Comparison of ENCODE assay signal across 2 cellular contexts in the genomic region with DNA sequence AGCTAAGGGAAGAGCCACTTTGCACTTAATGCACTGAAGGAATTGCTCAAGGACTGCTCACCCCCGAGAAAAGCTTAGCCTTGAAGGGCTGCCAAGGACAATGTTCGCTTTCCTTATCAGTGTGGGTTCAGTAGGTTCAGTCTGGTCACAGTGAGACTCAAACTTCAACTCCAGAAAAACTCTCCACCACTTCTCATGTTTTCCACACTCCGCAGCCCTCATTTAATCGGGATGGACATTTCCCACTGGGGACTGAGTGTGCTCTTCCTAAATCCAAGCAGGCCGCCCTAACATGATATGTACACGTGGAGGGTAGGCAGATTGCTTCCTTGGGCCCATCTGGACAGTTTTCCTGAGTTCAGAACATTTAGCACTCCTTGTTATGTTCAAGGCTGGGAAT.
TF ChIP-seq lines count a peak whose summit lies in the region.

No MANE protein-coding gene starts in this region.

TF ChIP-seq in liver, 16 proteins besides CTCF, POLR2A, EP300 and RAD21:
- no peak for TF ChIP-seq SP1 (IDR thresholded peaks at IDR 0.05)
- TF ChIP-seq RXRA (IDR thresholded peaks at IDR 0.05), result no peak
- peak; percentile 40 for TF ChIP-seq NR2F2 (IDR thresholded peaks at IDR 0.05)
- TF ChIP-seq, protein P1, sequence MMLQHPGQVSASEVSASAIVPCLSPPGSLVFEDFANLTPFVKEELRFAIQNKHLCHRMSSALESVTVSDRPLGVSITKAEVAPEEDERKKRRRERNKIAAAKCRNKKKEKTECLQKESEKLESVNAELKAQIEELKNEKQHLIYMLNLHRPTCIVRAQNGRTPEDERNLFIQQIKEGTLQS (IDR thresholded peaks at IDR 0.05), result no peak
- no peak for TF ChIP-seq FOXA1 (IDR thresholded peaks at IDR 0.05)
- TF ChIP-seq HNF4A (conservative IDR thresholded peaks at IDR 0.05), result no peak
- no peak for TF ChIP-seq EGR1 (IDR thresholded peaks at IDR 0.05; ENCODE audit: low read depth in 2 of 2)

TF ChIP-seq in HepG2, 621 proteins besides CTCF, POLR2A, EP300 and RAD21:
- TF ChIP-seq, protein P2, sequence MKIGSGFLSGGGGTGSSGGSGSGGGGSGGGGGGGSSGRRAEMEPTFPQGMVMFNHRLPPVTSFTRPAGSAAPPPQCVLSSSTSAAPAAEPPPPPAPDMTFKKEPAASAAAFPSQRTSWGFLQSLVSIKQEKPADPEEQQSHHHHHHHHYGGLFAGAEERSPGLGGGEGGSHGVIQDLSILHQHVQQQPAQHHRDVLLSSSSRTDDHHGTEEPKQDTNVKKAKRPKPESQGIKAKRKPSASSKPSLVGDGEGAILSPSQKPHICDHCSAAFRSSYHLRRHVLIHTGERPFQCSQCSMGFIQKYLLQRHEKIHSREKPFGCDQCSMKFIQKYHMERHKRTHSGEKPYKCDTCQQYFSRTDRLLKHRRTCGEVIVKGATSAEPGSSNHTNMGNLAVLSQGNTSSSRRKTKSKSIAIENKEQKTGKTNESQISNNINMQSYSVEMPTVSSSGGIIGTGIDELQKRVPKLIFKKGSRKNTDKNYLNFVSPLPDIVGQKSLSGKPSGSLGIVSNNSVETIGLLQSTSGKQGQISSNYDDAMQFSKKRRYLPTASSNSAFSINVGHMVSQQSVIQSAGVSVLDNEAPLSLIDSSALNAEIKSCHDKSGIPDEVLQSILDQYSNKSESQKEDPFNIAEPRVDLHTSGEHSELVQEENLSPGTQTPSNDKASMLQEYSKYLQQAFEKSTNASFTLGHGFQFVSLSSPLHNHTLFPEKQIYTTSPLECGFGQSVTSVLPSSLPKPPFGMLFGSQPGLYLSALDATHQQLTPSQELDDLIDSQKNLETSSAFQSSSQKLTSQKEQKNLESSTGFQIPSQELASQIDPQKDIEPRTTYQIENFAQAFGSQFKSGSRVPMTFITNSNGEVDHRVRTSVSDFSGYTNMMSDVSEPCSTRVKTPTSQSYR (CRISPR knock-in tag; IDR thresholded peaks at IDR 0.05; ENCODE audit: borderline replicate concordance), result no peak
- TF ChIP-seq ONECUT2 (CRISPR knock-in tag; IDR thresholded peaks at IDR 0.05), result no peak
- TF ChIP-seq IRF2 (CRISPR knock-in tag; IDR thresholded peaks at IDR 0.05), result no peak
- TF ChIP-seq ZNF280B (CRISPR knock-in tag; IDR thresholded peaks at IDR 0.05; ENCODE audit: borderline replicate concordance), result no peak
- no peak for TF ChIP-seq KLF9 (CRISPR knock-in tag; IDR thresholded peaks at IDR 0.05; ENCODE audit: low read depth)
TF ChIP-seq in HepG2: peak in this region for 0.
